In genomic region chr18:48475635-48476549, GRCh38 we compare ENCODE assay signal across 8 cellular contexts.
DNase-seq lines count a peak whose midpoint lies in the region; ATAC-seq lines count a peak whose summit lies in the region.

No MANE protein-coding gene starts in this region.

- POLR2A ChIA-PET in CD4-positive, alpha-beta memory T cell (lab: Charles Lee; ENCODE audit: partially characterized antibody), result no interaction called here

- peak overlapping the region in 1 of 7 donors; percentile 24 for H3K27ac Mint-ChIP-seq in CD4-positive, alpha-beta memory T cell

- ATAC-seq in HG03025 (IDR thresholded peaks at IDR 0.05; ENCODE audit: low FRiP score, unreplicated experiment), result no peak

- peaks cover 16 to 32% of the 10 kb centered on the region in 2 donors for H3K27me3 Mint-ChIP-seq in CD4-positive, alpha-beta memory T cell

- intact Hi-C loops in CD4-positive, alpha-beta memory T cell (cut with micrococcal nuclease), result loop anchor here (5.0 kb wide), 1 partner anchor 1881 kb away; no protein-coding TSS in a partner anchor

- H3K4me1 ChIP-seq in CD4-positive, alpha-beta memory T cell (ENCODE audit: insufficient read depth, low read length), result no peaks in the 10 kb centered on the region
- H3K4me1 ChIP-seq in SJSA1 (replicated peaks), result peaks cover 23% of the 10 kb centered on the region

- H3K36me3 ChIP-seq in CD4-positive, alpha-beta memory T cell (ENCODE audit: insufficient read depth, low read length), result no peaks in the 10 kb centered on the region
- H3K36me3 ChIP-seq in SJSA1, result no peaks in the 10 kb centered on the region

- H3K9me3 Mint-ChIP-seq in CD4-positive, alpha-beta memory T cell, result peaks cover 0 to 8% (median 3%) of the 10 kb centered on the region in 8 donors

- no peaks in the 10 kb centered on the region for H3K36me3 Mint-ChIP-seq in CD4-positive, alpha-beta memory T cell

- no peaks in the 10 kb centered on the region for H3K4me1 Mint-ChIP-seq in CD4-positive, alpha-beta memory T cell

- no peak overlapping the region for H3K4me3 Mint-ChIP-seq in CD4-positive, alpha-beta memory T cell

- H3K9me3 ChIP-seq in CD4-positive, alpha-beta memory T cell (ENCODE audit: control insufficient read depth in 1 of 2, low read length in 2 of 2), result no peaks in the 10 kb centered on the region
- H3K9me3 ChIP-seq in SJSA1 (replicated peaks), result peaks cover 4% of the 10 kb centered on the region; the same call in 1 of the 2 replicates

- H3K27ac ChIP-seq in CD4-positive, alpha-beta memory T cell (ENCODE audit: low read depth, low read length), result no peak overlapping the region
- H3K27ac ChIP-seq in SJSA1, result no peak overlapping the region

- CTCF ChIA-PET in CD4-positive, alpha-beta memory T cell (lab: Charles Lee; ENCODE audit: partially characterized antibody), result interaction anchor here (0.6 to 3.3 kb wide), 11 partner anchors 11 to 1382 kb away, joined by 3 to 13 read pairs (median 4); no protein-coding TSS in a partner anchor

- no peaks in the 10 kb centered on the region for H3K27me3 ChIP-seq in CD4-positive, alpha-beta memory T cell (ENCODE audit: insufficient read depth, low read length)
- H3K27me3 ChIP-seq in SJSA1 (replicated peaks), result no peaks in the 10 kb centered on the region

- no peak overlapping the region for H3K4me3 ChIP-seq in CD4-positive, alpha-beta memory T cell (ENCODE audit: low read length in 2 of 2)
- H3K4me3 ChIP-seq in SJSA1, result no peak overlapping the region

- peak in 4 of 5 donors; percentile 33 to 41 (median 36) for DNase-seq in CD4-positive, alpha-beta memory T cell
- DNase-seq in GM19240 (ENCODE audit: insufficient read length, low spot score) (peak; percentile 62), NCI-H1092 treated with DMSO at 0.1 percent for 48 hours (lab: John Stamatoyannopoulos, UW) (peak; percentile 75), SJSA1 (ENCODE audit: low read depth in 1 of 2, low spot score in 2 of 2) (peak; percentile 67 to 77), cerebellar nuclear complex (lab: John Stamatoyannopoulos, UW) (peak; percentile 47 to 58), kidney glomerular epithelial cell (lab: John Stamatoyannopoulos, UW) (peak; percentile 62), stromal cell of bone marrow (ENCODE audit: low read depth) (peak; percentile 65)
